In genomic region chr15:92082217-92082843, GRCh38 we compare ENCODE assay signal across 8 cellular contexts.
DNase-seq lines count a peak whose midpoint lies in the region; ATAC-seq and TF ChIP-seq lines count a peak whose summit lies in the region.

No MANE protein-coding gene starts in this region.

- H3K27me3 ChIP-seq in lower lobe of right lung (ENCODE audit: low read depth), result no peaks in the 10 kb centered on the region

- DNase-seq in DMS53 treated with DMSO at 0.1 percent for 48 hours (lab: John Stamatoyannopoulos, UW; ENCODE audit: unreplicated experiment), result peak; percentile 1
- DNase-seq in H4 (ENCODE audit: low spot score), result peak; percentile 57
- peak; percentile 77 for DNase-seq in NCI-H2171 treated with DMSO at 0.1 percent for 48 hours (lab: John Stamatoyannopoulos, UW)
- peak; percentile 57 for DNase-seq in activated CD4-positive, CD25-positive, alpha-beta regulatory T cell treated with anti-CD3 and anti-CD28 coated beads, Interleukin-2, amount 50 U/mL, for 72 hours
- DNase-seq in dermis microvascular lymphatic vessel endothelial cell (ENCODE audit: low read depth in 2 of 2), result peak; percentile 3 to 41
- DNase-seq in lower lobe of right lung, result no peak
- peak; percentile 22 for DNase-seq in stimulated activated naive B cell treated with anti-CD40 and anti-IgM and Interleukin-4, amounts not matched to agents 10 μg/mL and 1 μg/mL and 100 μg/mL, for 72 hours

- peaks cover 16% of the 10 kb centered on the region for H3K4me1 ChIP-seq in lower lobe of right lung

- no peaks in the 10 kb centered on the region for H3K9me3 Mint-ChIP-seq in stimulated activated naive B cell treated with anti-CD40 and anti-IgM and Interleukin-4, amounts not matched to agents 10 μg/mL and 1 μg/mL and 100 μg/mL, for 72 hours

- no peak overlapping the region for H3K4me3 Mint-ChIP-seq in stimulated activated naive B cell treated with anti-CD40 and anti-IgM and Interleukin-4, amounts not matched to agents 10 μg/mL and 1 μg/mL and 100 μg/mL, for 72 hours

- peak; percentile 80 for TF ChIP-seq CTCF in lower lobe of right lung (IDR thresholded peaks at IDR 0.05)

- ATAC-seq in lower lobe of right lung (peak; percentile 74 to 81), HG03460 (IDR thresholded peaks at IDR 0.05; ENCODE audit: unreplicated experiment) (no peak)
- ATAC-seq in stimulated activated naive B cell treated with anti-CD40 and anti-IgM and Interleukin-4, amounts not matched to agents 10 μg/mL and 1 μg/mL and 100 μg/mL, for 72 hours (replicated peaks), result peak; percentile 46 to 66

- no peak overlapping the region for H3K4me3 ChIP-seq in lower lobe of right lung

- no peak overlapping the region for H3K27ac Mint-ChIP-seq in stimulated activated naive B cell treated with anti-CD40 and anti-IgM and Interleukin-4, amounts not matched to agents 10 μg/mL and 1 μg/mL and 100 μg/mL, for 72 hours

- no peaks in the 10 kb centered on the region for H3K36me3 ChIP-seq in lower lobe of right lung

- H3K27ac ChIP-seq in lower lobe of right lung, result no peak overlapping the region

- intact Hi-C loops in lower lobe of right lung (cut with DNase I), result loop anchor here (10.0 kb wide), 2 partner anchors 378 to 778 kb away; no protein-coding TSS in a partner anchor

- H3K27me3 Mint-ChIP-seq in stimulated activated naive B cell treated with anti-CD40 and anti-IgM and Interleukin-4, amounts not matched to agents 10 μg/mL and 1 μg/mL and 100 μg/mL, for 72 hours, result peaks cover 2 to 10% of the 10 kb centered on the region in 2 donors

- H3K36me3 Mint-ChIP-seq in stimulated activated naive B cell treated with anti-CD40 and anti-IgM and Interleukin-4, amounts not matched to agents 10 μg/mL and 1 μg/mL and 100 μg/mL, for 72 hours, result no peaks in the 10 kb centered on the region

- H3K9me3 ChIP-seq in lower lobe of right lung, result no peaks in the 10 kb centered on the region

- peaks cover 0 to 1% of the 10 kb centered on the region in 2 donors for H3K4me1 Mint-ChIP-seq in stimulated activated naive B cell treated with anti-CD40 and anti-IgM and Interleukin-4, amounts not matched to agents 10 μg/mL and 1 μg/mL and 100 μg/mL, for 72 hours
